Comparison of ENCODE assay signal across 7 cellular contexts in the genomic region with DNA sequence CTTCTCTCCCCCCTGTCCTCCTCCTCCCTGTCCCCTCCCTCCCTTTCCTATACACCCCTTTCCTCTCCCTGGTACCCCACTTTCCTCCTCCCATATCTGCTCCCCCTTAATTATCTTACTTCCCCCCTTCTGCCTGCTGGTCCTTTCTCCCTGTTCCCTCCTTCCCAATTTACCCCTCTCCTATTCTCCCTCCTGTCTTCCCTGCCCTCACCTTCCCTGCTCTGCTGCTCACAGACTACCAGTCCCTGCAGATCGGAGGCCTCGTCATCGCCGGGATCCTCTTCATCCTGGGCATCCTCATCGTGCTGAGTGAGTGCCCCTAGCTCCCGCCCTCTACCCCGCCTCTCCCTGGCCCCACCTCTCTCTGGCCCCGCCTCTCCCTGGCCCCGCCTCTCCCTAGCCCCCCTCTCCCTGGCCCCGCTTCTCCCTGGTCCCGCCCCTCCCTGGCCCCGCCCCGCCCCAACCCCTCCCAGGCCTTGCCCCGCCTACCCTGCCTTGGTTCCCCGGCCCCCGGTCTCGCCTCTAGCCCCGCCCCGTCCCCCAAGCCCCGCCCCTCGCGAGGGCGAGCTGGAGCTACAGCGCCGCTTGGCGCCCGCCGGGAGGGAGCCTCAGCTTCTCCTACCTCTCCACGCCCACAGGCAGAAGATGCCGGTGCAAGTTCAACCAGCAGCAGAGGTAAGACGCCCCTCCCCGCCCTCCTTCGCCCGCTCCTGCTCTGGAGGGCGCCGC. TPM values are rescaled to one million over a fixed set of nuclear protein-coding genes. Genes with fewer than 3 reads are reported as not detected.
A peak's percentile ranks its signal among the peaks of the same experiment; 100 is the strongest.
DNase-seq lines count a peak whose midpoint lies in the region; ATAC-seq and TF ChIP-seq lines count a peak whose summit lies in the region.

No MANE protein-coding gene starts in this region.

- intact Hi-C loops in Panc1 (cut with micrococcal nuclease; ENCODE audit: unreplicated experiment): no loop called here
- intact Hi-C loops in activated T-helper 1 cell treated with anti-CD3 and anti-CD28 coated beads, Interleukin-12 subunit alpha, Interleukin-12 subunit beta, Interleukin-2, Interleukin-4 antibody, amounts not matched to agents 30 ng/mL and 10 ng/mL and 1 ng/mL, durations not matched to agents 14 hours and 24 hours and 36 hours (cut with micrococcal nuclease): loop anchor here (1.0 to 5.0 kb wide), 7 partner anchors 12 to 507 kb away; partner anchors contain the start of genes COX6B1, FFAR1 and FXYD3

- H3K9me3 Mint-ChIP-seq in activated T-helper 1 cell treated with anti-CD3 and anti-CD28 coated beads, Interleukin-12 subunit alpha, Interleukin-12 subunit beta, Interleukin-2, Interleukin-4 antibody, amounts not matched to agents 30 ng/mL and 10 ng/mL and 1 ng/mL, durations not matched to agents 14 hours and 24 hours and 36 hours: no peaks in the 10 kb centered on the region
- no peaks in the 10 kb centered on the region for H3K9me3 Mint-ChIP-seq in naive B cell

- CTCF ChIA-PET in Panc1 (lab: Charles Lee): interaction anchor here (0.5 to 1.4 kb wide), 8 partner anchors 13 to 145 kb away, joined by 3 to 14 read pairs (median 4); partner anchors contain the start of gene FXYD5

- in situ Hi-C loops in Panc1 (cut with HindIII; ENCODE audit: low pct_unique_long_range_greater_than_20kb, low sequenced_read_pairs): no loop called here

- no peaks in the 10 kb centered on the region; the same call in none of the 2 replicates for H3K36me3 ChIP-seq in Panc1 (ENCODE audit: control insufficient read depth, insufficient read depth, low read length)

- peak overlapping the region; percentile 79 for H3K27ac Mint-ChIP-seq in activated T-helper 1 cell treated with anti-CD3 and anti-CD28 coated beads, Interleukin-12 subunit alpha, Interleukin-12 subunit beta, Interleukin-2, Interleukin-4 antibody, amounts not matched to agents 30 ng/mL and 10 ng/mL and 1 ng/mL, durations not matched to agents 14 hours and 24 hours and 36 hours
- peak overlapping the region in 5 of 6 donors; percentile 70 to 95 (median 85) for H3K27ac Mint-ChIP-seq in naive B cell

- no TSS peak for BruUV-seq in Panc1 (replicated peaks; lab: Mats Ljungman, UMichigan)

- DNase-seq in Panc1 (ENCODE audit: low read depth, low spot score): no peak
- peak; percentile 90 for DNase-seq in activated T-helper 1 cell treated with anti-CD3 and anti-CD28 coated beads, Interleukin-12 subunit alpha, Interleukin-12 subunit beta, Interleukin-2, Interleukin-4 antibody, amounts not matched to agents 30 ng/mL and 10 ng/mL and 1 ng/mL, durations not matched to agents 14 hours and 24 hours and 36 hours (ENCODE audit: low spot score)
- DNase-seq in fibroblast of gingiva (ENCODE audit: low read depth): peak; percentile 82
- peak; percentile 84 for DNase-seq in naive B cell
- DNase-seq in stimulated activated CD8-positive, alpha-beta memory T cell treated with anti-CD3 and anti-CD28 coated beads, Interleukin-7, amount 100 ng/mL, for 4 hours (ENCODE audit: low read depth in 2 of 2): peak; percentile 92 to 94

- H3K27ac ChIP-seq in Panc1 (ENCODE audit: low read length): no peak overlapping the region

- H3K4me1 Mint-ChIP-seq in activated T-helper 1 cell treated with anti-CD3 and anti-CD28 coated beads, Interleukin-12 subunit alpha, Interleukin-12 subunit beta, Interleukin-2, Interleukin-4 antibody, amounts not matched to agents 30 ng/mL and 10 ng/mL and 1 ng/mL, durations not matched to agents 14 hours and 24 hours and 36 hours (ENCODE audit: low read depth): peaks cover 25% of the 10 kb centered on the region
- H3K4me1 Mint-ChIP-seq in naive B cell: peaks cover 30 to 50% (median 48%) of the 10 kb centered on the region in 3 donors

- POLR2A ChIA-PET in Panc1 (lab: Charles Lee): interaction anchor here (0.6 kb wide), 1 partner anchor 133 kb away, joined by 3 read pairs; no protein-coding TSS in a partner anchor

- H3K4me1 ChIP-seq in Panc1 (ENCODE audit: control insufficient read depth, insufficient read depth, low read length): peaks cover 13% of the 10 kb centered on the region

- peak overlapping the region; percentile 12 to 29; a peak in 3 of 4 replicates for H3K4me3 ChIP-seq in Panc1 (ENCODE audit: low read depth in 2 of 2, low read length in 2 of 2)

- ATAC-seq in GM18502 (IDR thresholded peaks at IDR 0.05; ENCODE audit: poor library complexity, unreplicated experiment) (peak; percentile 71), HG03571 (IDR thresholded peaks at IDR 0.05; ENCODE audit: unreplicated experiment) (peak; percentile 50), Panc1 (peak; percentile 78), naive B cell (ENCODE audit: low read depth in 2 of 2) (peak; percentile 70)

- H3K4me3 Mint-ChIP-seq in activated T-helper 1 cell treated with anti-CD3 and anti-CD28 coated beads, Interleukin-12 subunit alpha, Interleukin-12 subunit beta, Interleukin-2, Interleukin-4 antibody, amounts not matched to agents 30 ng/mL and 10 ng/mL and 1 ng/mL, durations not matched to agents 14 hours and 24 hours and 36 hours: peak overlapping the region; percentile 82
- H3K4me3 Mint-ChIP-seq in naive B cell: peak overlapping the region; percentile 78 to 92 (median 88)

- no peaks in the 10 kb centered on the region for H3K9me3 ChIP-seq in Panc1 (ENCODE audit: control insufficient read depth, insufficient read depth, low read depth, low read length)

- TF ChIP-seq CTCF in Panc1 (IDR thresholded peaks at IDR 0.05): peak; percentile 79

- peaks cover 19% of the 10 kb centered on the region for H3K27me3 ChIP-seq in Panc1 (ENCODE audit: control insufficient read depth, insufficient read depth, low read length)

- H3K36me3 Mint-ChIP-seq in activated T-helper 1 cell treated with anti-CD3 and anti-CD28 coated beads, Interleukin-12 subunit alpha, Interleukin-12 subunit beta, Interleukin-2, Interleukin-4 antibody, amounts not matched to agents 30 ng/mL and 10 ng/mL and 1 ng/mL, durations not matched to agents 14 hours and 24 hours and 36 hours (ENCODE audit: low read depth): peaks cover 2% of the 10 kb centered on the region
- no peaks in the 10 kb centered on the region for H3K36me3 Mint-ChIP-seq in naive B cell

- H3K27me3 Mint-ChIP-seq in activated T-helper 1 cell treated with anti-CD3 and anti-CD28 coated beads, Interleukin-12 subunit alpha, Interleukin-12 subunit beta, Interleukin-2, Interleukin-4 antibody, amounts not matched to agents 30 ng/mL and 10 ng/mL and 1 ng/mL, durations not matched to agents 14 hours and 24 hours and 36 hours (ENCODE audit: insufficient read depth): peaks cover 14% of the 10 kb centered on the region
- H3K27me3 Mint-ChIP-seq in naive B cell: peaks cover 0 to 16% (median 8%) of the 10 kb centered on the region in 3 donors

RNA-seq across cellular contexts. Expression of gene FXYD7, which starts 2.0 kb away (rescaled TPM):
- total RNA-seq in Panc1 (2021; ENCODE audit: unreplicated experiment): not detected
- polyA plus RNA-seq in Panc1 (2012; ENCODE audit: insufficient read length): not detected
- total RNA-seq in activated T-helper 1 cell treated with anti-CD3 and anti-CD28 coated beads, Interleukin-12 subunit alpha, Interleukin-12 subunit beta, Interleukin-2, Interleukin-4 antibody, amounts not matched to agents 30 ng/mL and 10 ng/mL and 1 ng/mL, durations not matched to agents 14 hours and 24 hours and 36 hours: 0.39 TPM in 1 of 2 replicates, not detected in the other
- 1 to 10 TPM; 2.0 to 4.5 (median 3.4) TPM for polyA plus RNA-seq in naive B cell (ENCODE audit: low read depth in 6 of 6)

RNA-seq across cellular contexts. Expression of gene FXYD1, which starts 2.4 kb away (rescaled TPM):
- not detected for total RNA-seq in Panc1 (2021; ENCODE audit: unreplicated experiment)
- not detected for polyA plus RNA-seq in Panc1 (2012; ENCODE audit: insufficient read length)
- total RNA-seq in activated T-helper 1 cell treated with anti-CD3 and anti-CD28 coated beads, Interleukin-12 subunit alpha, Interleukin-12 subunit beta, Interleukin-2, Interleukin-4 antibody, amounts not matched to agents 30 ng/mL and 10 ng/mL and 1 ng/mL, durations not matched to agents 14 hours and 24 hours and 36 hours: not detected in 2 replicates
- polyA plus RNA-seq in naive B cell (ENCODE audit: low read depth in 6 of 6): 1 to 10 TPM; 1.0 to 2.7 (median 1.2) TPM

RNA-seq across cellular contexts. Expression of gene LGI4, which starts 6.2 kb away (rescaled TPM):
- total RNA-seq in Panc1 (2021; ENCODE audit: unreplicated experiment): 0.18 TPM
- 0.11 TPM for polyA plus RNA-seq in Panc1 (2012; ENCODE audit: insufficient read length)
- not detected in 2 replicates for total RNA-seq in activated T-helper 1 cell treated with anti-CD3 and anti-CD28 coated beads, Interleukin-12 subunit alpha, Interleukin-12 subunit beta, Interleukin-2, Interleukin-4 antibody, amounts not matched to agents 30 ng/mL and 10 ng/mL and 1 ng/mL, durations not matched to agents 14 hours and 24 hours and 36 hours
- not detected for polyA plus RNA-seq in naive B cell (ENCODE audit: low read depth in 6 of 6)

RNA-seq across cellular contexts. Expression of gene FXYD5, which starts 13.5 kb away (rescaled TPM):
- 33.6 TPM for total RNA-seq in Panc1 (2021; ENCODE audit: unreplicated experiment)
- polyA plus RNA-seq in Panc1 (2012; ENCODE audit: insufficient read length): 44.4 TPM
- total RNA-seq in activated T-helper 1 cell treated with anti-CD3 and anti-CD28 coated beads, Interleukin-12 subunit alpha, Interleukin-12 subunit beta, Interleukin-2, Interleukin-4 antibody, amounts not matched to agents 30 ng/mL and 10 ng/mL and 1 ng/mL, durations not matched to agents 14 hours and 24 hours and 36 hours: 299 and 309 TPM in 2 replicates
- polyA plus RNA-seq in naive B cell (ENCODE audit: low read depth in 6 of 6): 100 to 1,000 TPM; 290 to 440 (median 351) TPM

RNA-seq across cellular contexts. Expression of gene FXYD3, which starts 25.4 kb away (rescaled TPM):
- not detected for total RNA-seq in Panc1 (2021; ENCODE audit: unreplicated experiment)
- polyA plus RNA-seq in Panc1 (2012; ENCODE audit: insufficient read length): not detected
- total RNA-seq in activated T-helper 1 cell treated with anti-CD3 and anti-CD28 coated beads, Interleukin-12 subunit alpha, Interleukin-12 subunit beta, Interleukin-2, Interleukin-4 antibody, amounts not matched to agents 30 ng/mL and 10 ng/mL and 1 ng/mL, durations not matched to agents 14 hours and 24 hours and 36 hours: not detected in 2 replicates
- not detected for polyA plus RNA-seq in naive B cell (ENCODE audit: low read depth in 6 of 6)
